8 cellular contexts compared by ENCODE assay signal in the genomic region with DNA sequence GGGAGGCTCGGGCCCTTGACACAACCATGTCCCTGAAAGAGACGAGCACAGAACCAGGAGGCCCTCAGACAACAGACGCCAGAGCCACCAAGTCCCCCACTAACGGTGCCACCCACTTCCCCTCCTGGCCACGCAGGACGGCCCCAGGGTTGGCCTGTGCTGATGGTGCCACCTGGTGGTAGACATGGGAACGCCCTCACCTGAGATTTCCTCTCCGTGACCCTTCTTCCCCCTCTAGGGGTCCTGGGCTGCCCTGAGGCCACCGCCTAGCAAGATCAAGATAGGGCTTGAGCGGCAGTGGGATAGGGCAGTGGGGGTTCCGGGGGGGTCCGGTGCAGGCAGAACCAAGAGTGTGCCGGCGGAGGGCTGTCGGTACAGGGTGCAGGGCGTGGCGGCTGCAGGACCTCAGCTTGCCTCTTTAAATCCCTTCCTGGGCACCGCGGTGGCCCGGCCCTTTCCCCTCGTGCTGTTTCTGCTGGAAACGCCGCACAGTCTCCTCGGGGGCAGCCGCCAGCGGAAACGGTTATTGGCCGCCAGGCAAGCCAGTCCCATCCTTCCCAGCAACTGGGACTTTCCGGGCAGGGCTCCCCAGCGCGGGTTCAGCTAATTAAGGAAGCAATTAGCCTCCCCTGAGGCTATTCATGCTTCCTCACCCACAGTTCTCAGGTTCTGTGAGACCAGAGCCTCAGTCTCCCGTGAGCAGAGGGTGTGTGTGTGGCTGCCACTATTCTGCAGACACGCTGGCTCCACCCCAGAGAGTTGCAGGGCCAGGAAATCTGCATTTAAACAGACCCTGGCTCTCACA. TPM values are rescaled to one million over a fixed set of nuclear protein-coding genes. Genes with fewer than 3 reads are reported as not detected.
DNase-seq lines count a peak whose midpoint lies in the region; ATAC-seq lines count a peak whose summit lies in the region.

No MANE protein-coding gene starts in this region.

- DNase-seq in GM03348 (ENCODE audit: low spot score) (peak; percentile 87), NCI-H2107 treated with DMSO at 0.1 percent for 48 hours (lab: John Stamatoyannopoulos, UW; ENCODE audit: unreplicated experiment) (peak; percentile 23), cerebellum (ENCODE audit: low spot score) (peak; percentile 77), left lobe of liver (ENCODE audit: low spot score) (peak; percentile 75)
- DNase-seq in activated CD4-positive, alpha-beta T cell treated with anti-CD3 and anti-CD28 coated beads for 1 hour: peak; percentile 75
- DNase-seq in stimulated activated CD4-positive, alpha-beta T cell treated with anti-CD3 and anti-CD28 coated beads, Interleukin-2, amount 100 ng/mL, for 4 hours (ENCODE audit: low read depth): peak; percentile 69

- ATAC-seq in HG02588 (IDR thresholded peaks at IDR 0.05; ENCODE audit: unreplicated experiment) (peak; percentile 67), left lobe of liver (peak; percentile 94), HG03565 (IDR thresholded peaks at IDR 0.05; ENCODE audit: unreplicated experiment) (no peak)

RNA-seq across cellular contexts. Expression of gene NFAM1, which starts 5.5 kb away (rescaled TPM):
- total RNA-seq in cerebellum (0.54 TPM), left lobe of liver (2.8 TPM)

Comparison
In these comparisons a context has a peak if more than half of its experiments do, and no peak if none do; other contexts are left out.
1. DNase-seq: peak in every context shown above with its lines; median percentile 87 in GM03348; 77 in cerebellum; 75 in activated CD4-positive, alpha-beta T cell treated with anti-CD3 and anti-CD28 coated beads for 1 hour; 75 in left lobe of liver; 69 in stimulated activated CD4-positive, alpha-beta T cell treated with anti-CD3 and anti-CD28 coated beads, Interleukin-2, amount 100 ng/mL, for 4 hours; 23 in NCI-H2107 treated with DMSO at 0.1 percent for 48 hours.